Comparison of ENCODE assay signal across 17 cellular contexts in the genomic region with DNA sequence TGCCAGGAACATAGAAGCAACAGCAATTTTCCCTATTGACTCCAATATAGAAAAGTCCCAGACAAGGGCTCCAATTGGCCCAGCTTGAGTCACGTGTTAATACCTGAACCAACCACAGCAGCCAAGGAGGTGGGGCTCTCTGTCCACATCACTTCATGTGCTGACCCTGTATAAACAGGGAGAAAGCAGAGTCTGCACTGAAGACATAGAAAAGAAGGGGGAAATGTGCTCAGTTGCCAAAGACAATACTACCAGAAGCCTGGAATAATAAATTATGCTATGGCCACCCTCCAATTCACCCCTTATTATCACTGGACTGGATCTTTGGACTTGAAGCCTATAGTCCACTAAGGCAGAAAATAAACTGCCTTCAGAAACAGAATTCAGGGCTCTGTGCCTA.
"Had no signal": no experiment of that assay in that cellular context is flagged by ENCODE, and none has a peak within 500 bp of the region (broad histone marks: within the 10 kb centered on the region; RNA-seq: fewer than 3 reads in every experiment).

No MANE protein-coding gene starts in this region.

- DNase-seq: activated B cell treated with CpG ODN at 0.5 μM for 24 hours; activated CD4-positive, alpha-beta memory T cell treated with anti-CD3 and anti-CD28 coated beads, Interleukin-2, amount 10 ng/mL, durations not matched to agents 7 days and 5 days; activated CD4-positive, alpha-beta T cell treated with anti-CD3 and anti-CD28 coated beads for 4 hours; activated CD8-positive, alpha-beta memory T cell treated with anti-CD3 and anti-CD28 coated beads, Interleukin-2, amount 10 ng/mL, durations not matched to agents 7 days and 5 days; activated naive CD8-positive, alpha-beta T cell treated with anti-CD3 and anti-CD28 coated beads for 36 hours; amygdala; foreskin fibroblast; hippocampal formation; kidney; left ventricle myocardium inferior; occipital lobe; stimulated activated CD4-positive, alpha-beta T cell treated with anti-CD3 and anti-CD28 coated beads, Interleukin-2, amount 100 ng/mL, for 48 hours had no signal

- H3K4me3 ChIP-seq: coronary artery, esophagus muscularis mucosa, left ventricle myocardium inferior, right atrium auricular region, skin epidermis, tibial nerve had no signal

- ATAC-seq: activated CD8-positive, alpha-beta memory T cell treated with anti-CD3 and anti-CD28 coated beads, Interleukin-2, amount 10 ng/mL, durations not matched to agents 7 days and 5 days had no signal
